Comparison of ENCODE assay signal across 1 cellular context in the genomic region with DNA sequence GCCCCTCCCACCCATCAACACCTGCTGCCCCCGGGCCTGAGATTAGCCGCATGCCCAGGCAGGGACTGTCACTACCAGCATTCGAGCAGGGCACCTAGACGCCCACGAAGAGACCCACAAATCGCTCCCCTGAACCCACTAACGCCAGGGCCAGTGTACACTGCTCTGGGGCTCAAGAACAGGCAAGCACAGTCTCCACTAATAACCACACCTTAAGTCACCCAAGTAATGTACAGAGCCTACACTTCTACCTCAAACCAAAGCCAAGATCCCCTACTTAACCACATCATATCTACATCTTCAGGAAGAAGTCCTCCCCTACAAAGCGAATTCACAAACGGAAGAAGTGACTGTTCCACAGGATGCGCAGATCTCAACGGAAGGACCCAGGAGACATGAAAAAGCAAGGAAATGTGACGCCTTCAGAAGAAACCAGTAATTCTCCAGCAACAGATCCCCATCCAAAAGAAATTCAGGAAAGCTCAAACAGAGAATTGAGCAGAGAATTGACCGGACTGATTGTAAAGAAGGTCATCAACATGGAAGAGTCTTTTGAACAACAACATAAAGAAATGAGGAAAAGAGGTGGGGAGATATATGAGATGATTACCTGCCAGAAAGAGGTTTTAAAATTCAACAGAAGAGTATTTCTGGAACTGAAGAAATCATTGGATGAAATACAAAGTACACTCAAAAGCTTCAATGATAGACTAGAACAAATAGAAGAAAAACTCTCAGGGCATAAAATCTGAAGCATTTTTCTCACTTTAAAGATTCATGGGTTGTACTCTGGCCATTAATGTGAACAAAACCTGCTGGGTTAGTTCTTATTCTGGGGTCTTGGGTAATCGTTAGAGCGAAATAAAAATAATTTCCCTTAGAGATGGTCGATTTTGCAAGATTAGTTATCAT.
A peak's percentile ranks its signal among the peaks of the same experiment; 100 is the strongest.
TF ChIP-seq lines count a peak whose summit lies in the region.

No MANE protein-coding gene starts in this region.

TF ChIP-seq in H1, 55 proteins besides CTCF, POLR2A, EP300 and RAD21:
- TF ChIP-seq, protein P1, sequence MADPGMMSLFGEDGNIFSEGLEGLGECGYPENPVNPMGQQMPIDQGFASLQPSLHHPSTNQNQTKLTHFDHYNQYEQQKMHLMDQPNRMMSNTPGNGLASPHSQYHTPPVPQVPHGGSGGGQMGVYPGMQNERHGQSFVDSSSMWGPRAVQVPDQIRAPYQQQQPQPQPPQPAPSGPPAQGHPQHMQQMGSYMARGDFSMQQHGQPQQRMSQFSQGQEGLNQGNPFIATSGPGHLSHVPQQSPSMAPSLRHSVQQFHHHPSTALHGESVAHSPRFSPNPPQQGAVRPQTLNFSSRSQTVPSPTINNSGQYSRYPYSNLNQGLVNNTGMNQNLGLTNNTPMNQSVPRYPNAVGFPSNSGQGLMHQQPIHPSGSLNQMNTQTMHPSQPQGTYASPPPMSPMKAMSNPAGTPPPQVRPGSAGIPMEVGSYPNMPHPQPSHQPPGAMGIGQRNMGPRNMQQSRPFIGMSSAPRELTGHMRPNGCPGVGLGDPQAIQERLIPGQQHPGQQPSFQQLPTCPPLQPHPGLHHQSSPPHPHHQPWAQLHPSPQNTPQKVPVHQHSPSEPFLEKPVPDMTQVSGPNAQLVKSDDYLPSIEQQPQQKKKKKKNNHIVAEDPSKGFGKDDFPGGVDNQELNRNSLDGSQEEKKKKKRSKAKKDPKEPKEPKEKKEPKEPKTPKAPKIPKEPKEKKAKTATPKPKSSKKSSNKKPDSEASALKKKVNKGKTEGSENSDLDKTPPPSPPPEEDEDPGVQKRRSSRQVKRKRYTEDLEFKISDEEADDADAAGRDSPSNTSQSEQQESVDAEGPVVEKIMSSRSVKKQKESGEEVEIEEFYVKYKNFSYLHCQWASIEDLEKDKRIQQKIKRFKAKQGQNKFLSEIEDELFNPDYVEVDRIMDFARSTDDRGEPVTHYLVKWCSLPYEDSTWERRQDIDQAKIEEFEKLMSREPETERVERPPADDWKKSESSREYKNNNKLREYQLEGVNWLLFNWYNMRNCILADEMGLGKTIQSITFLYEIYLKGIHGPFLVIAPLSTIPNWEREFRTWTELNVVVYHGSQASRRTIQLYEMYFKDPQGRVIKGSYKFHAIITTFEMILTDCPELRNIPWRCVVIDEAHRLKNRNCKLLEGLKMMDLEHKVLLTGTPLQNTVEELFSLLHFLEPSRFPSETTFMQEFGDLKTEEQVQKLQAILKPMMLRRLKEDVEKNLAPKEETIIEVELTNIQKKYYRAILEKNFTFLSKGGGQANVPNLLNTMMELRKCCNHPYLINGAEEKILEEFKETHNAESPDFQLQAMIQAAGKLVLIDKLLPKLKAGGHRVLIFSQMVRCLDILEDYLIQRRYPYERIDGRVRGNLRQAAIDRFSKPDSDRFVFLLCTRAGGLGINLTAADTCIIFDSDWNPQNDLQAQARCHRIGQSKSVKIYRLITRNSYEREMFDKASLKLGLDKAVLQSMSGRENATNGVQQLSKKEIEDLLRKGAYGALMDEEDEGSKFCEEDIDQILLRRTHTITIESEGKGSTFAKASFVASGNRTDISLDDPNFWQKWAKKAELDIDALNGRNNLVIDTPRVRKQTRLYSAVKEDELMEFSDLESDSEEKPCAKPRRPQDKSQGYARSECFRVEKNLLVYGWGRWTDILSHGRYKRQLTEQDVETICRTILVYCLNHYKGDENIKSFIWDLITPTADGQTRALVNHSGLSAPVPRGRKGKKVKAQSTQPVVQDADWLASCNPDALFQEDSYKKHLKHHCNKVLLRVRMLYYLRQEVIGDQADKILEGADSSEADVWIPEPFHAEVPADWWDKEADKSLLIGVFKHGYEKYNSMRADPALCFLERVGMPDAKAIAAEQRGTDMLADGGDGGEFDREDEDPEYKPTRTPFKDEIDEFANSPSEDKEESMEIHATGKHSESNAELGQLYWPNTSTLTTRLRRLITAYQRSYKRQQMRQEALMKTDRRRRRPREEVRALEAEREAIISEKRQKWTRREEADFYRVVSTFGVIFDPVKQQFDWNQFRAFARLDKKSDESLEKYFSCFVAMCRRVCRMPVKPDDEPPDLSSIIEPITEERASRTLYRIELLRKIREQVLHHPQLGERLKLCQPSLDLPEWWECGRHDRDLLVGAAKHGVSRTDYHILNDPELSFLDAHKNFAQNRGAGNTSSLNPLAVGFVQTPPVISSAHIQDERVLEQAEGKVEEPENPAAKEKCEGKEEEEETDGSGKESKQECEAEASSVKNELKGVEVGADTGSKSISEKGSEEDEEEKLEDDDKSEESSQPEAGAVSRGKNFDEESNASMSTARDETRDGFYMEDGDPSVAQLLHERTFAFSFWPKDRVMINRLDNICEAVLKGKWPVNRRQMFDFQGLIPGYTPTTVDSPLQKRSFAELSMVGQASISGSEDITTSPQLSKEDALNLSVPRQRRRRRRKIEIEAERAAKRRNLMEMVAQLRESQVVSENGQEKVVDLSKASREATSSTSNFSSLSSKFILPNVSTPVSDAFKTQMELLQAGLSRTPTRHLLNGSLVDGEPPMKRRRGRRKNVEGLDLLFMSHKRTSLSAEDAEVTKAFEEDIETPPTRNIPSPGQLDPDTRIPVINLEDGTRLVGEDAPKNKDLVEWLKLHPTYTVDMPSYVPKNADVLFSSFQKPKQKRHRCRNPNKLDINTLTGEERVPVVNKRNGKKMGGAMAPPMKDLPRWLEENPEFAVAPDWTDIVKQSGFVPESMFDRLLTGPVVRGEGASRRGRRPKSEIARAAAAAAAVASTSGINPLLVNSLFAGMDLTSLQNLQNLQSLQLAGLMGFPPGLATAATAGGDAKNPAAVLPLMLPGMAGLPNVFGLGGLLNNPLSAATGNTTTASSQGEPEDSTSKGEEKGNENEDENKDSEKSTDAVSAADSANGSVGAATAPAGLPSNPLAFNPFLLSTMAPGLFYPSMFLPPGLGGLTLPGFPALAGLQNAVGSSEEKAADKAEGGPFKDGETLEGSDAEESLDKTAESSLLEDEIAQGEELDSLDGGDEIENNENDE (IDR thresholded peaks at IDR 0.05; ENCODE audit: insufficient replicate concordance, low read length): no peak
- TF ChIP-seq PHF8 (conservative IDR thresholded peaks at IDR 0.05; ENCODE audit: low read depth, low read length): no peak
- no peak for TF ChIP-seq TCF12 (IDR thresholded peaks at IDR 0.05; ENCODE audit: low read depth, low read length)
- TF ChIP-seq, protein P2, sequence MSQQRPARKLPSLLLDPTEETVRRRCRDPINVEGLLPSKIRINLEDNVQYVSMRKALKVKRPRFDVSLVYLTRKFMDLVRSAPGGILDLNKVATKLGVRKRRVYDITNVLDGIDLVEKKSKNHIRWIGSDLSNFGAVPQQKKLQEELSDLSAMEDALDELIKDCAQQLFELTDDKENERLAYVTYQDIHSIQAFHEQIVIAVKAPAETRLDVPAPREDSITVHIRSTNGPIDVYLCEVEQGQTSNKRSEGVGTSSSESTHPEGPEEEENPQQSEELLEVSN (IDR thresholded peaks at IDR 0.05): no peak
- TF ChIP-seq SP4 (IDR thresholded peaks at IDR 0.05; ENCODE audit: low read length): no peak
- TF ChIP-seq KDM4A (IDR thresholded peaks at IDR 0.05; ENCODE audit: low read depth, low read length, severe bottlenecking): peak; percentile 13
- TF ChIP-seq RBBP5 (IDR thresholded peaks at IDR 0.05; ENCODE audit: borderline replicate concordance, low read depth, low read length): no peak
- TF ChIP-seq SRF (IDR thresholded peaks at IDR 0.05; ENCODE audit: low read depth, low read length): no peak
